Comparison of ENCODE assay signal across 8 cellular contexts in the genomic region with DNA sequence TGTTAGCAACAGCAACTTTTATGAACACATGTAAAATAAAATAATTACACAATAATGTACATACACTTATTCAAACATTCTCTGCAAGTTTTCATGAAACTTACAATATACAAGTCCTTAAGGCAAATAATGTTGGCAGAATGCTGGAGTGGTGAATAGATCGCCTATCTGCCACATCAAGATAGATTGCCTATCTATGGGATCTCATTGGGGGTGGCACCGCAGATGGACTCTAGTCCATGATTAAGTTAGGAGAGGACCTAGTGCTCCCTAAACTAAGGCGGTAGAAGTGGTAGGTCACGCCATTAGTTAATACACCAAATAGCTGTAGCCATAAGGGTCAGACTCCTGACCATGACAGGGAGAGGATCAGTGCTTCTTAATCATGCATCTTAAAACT.
"Had no signal": no experiment of that assay in that cellular context is flagged by ENCODE, and none has a peak within 500 bp of the region (broad histone marks: within the 10 kb centered on the region; RNA-seq: fewer than 3 reads in every experiment).

No MANE protein-coding gene starts in this region.

- FAIRE-seq: G401.6, GM12878, GM12891, GM12892, GM18507, GM19239 had no signal

- DNase-seq: GDM1, GF-D8 had no signal
